In genomic region chr2:109530712-109531111, GRCh38 we compare ENCODE assay signal across 12 cellular contexts.
"Had no signal": no experiment of that assay in that cellular context is flagged by ENCODE, and none has a peak within 500 bp of the region (broad histone marks: within the 10 kb centered on the region; RNA-seq: fewer than 3 reads in every experiment).

No MANE protein-coding gene starts in this region.

- H3K27ac ChIP-seq: epithelial cell of prostate, hepatocyte, transverse colon had no signal

- H3K36me3 ChIP-seq: gastroesophageal sphincter, transverse colon had no signal

- H3K4me3 ChIP-seq: gastroesophageal sphincter, hepatocyte, transverse colon had no signal

- H3K79me2 ChIP-seq: hepatocyte had no signal

- H2AFZ ChIP-seq: hepatocyte had no signal

- H3K9me3 ChIP-seq: gastroesophageal sphincter, transverse colon had no signal

- DNase-seq: activated CD4-positive, alpha-beta T cell treated with anti-CD3 and anti-CD28 coated beads for 4 hours; activated CD8-positive, alpha-beta T cell treated with anti-CD3 and anti-CD28 coated beads for 36 hours; central memory CD4-positive, alpha-beta T cell; effector memory CD4-positive, alpha-beta T cell; kidney glomerular epithelial cell; mammary epithelial cell; stimulated activated CD4-positive, alpha-beta T cell treated with anti-CD3 and anti-CD28 coated beads, Interleukin-1b, Interleukin-23, amount 100 ng/mL, for 48 hours; stimulated activated naive B cell treated with anti-CD40 and anti-IgM and Interleukin-4, amounts not matched to agents 10 μg/mL and 1 μg/mL and 100 μg/mL, for 72 hours; transverse colon had no signal

- H3K27me3 ChIP-seq: gastroesophageal sphincter, hepatocyte, transverse colon had no signal

- H3K4me2 ChIP-seq: hepatocyte had no signal

- ATAC-seq: activated CD8-positive, alpha-beta T cell treated with anti-CD3 and anti-CD28 coated beads for 36 hours; stimulated activated naive B cell treated with anti-CD40 and anti-IgM and Interleukin-4, amounts not matched to agents 10 μg/mL and 1 μg/mL and 100 μg/mL, for 72 hours had no signal
